1 cellular context compared by ENCODE assay signal in genomic region chr20:59015411-59015810, GRCh38.
TF ChIP-seq lines count a peak whose summit lies in the region.

No MANE protein-coding gene starts in this region.

TF ChIP-seq in IMR-90, 13 proteins besides CTCF, POLR2A, EP300 and RAD21:
- no peak for TF ChIP-seq RCOR1 (IDR thresholded peaks at IDR 0.05; ENCODE audit: insufficient replicate concordance, low read length)
- TF ChIP-seq RFX5 (IDR thresholded peaks at IDR 0.05; ENCODE audit: low read depth, low read length), result no peak
- TF ChIP-seq MAFK (IDR thresholded peaks at IDR 0.05; ENCODE audit: low read depth, low read length), result no peak
